ENCODE assay signal across 8 cellular contexts in the genomic region with DNA sequence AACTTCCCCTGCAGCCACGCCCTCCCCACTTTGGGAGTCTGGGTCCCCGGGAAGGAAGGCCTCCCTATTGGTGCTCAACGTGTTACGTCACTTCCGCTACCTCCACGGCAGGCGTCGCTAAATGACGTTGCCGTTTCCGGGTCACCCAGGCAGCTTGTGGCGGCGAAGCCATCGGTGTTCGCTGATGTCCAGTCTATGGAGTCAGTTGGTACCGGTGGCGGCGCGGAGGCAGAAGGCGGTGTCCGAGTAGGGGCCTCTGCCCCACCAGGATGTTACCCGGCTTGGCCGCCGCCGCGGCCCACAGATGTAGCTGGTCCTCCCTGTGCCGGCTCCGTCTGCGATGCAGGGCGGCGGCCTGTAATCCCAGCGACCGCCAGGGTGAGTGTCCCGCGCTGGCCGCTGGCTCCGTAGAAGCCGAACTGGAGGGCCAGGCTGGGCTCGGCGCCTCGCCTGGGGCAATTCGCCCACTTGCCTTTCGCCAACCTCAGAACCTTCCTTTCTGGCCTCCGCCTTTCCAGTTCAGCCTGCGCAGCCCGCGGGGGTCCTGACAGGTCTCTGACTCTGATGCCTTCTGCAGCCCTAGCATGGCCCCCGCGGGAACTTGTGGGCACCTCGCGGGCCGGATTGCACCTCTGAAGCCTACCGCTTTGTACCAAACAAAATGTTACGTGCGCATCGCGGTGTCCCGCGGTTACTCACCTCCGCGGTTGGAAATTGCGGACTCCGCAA. TPM values are rescaled to one million over a fixed set of nuclear protein-coding genes. Genes with fewer than 3 reads are reported as not detected.
DNase-seq lines count a peak whose midpoint lies in the region; ATAC-seq and TF ChIP-seq lines count a peak whose summit lies in the region.

A gene (plus strand): TSS at position 148 of the 729 bp plus-strand sequence. CDS start 122 bp downstream, at position 270.

- peak within 1 kb of the TSS; percentile 96 to 99 for H3K27ac Mint-ChIP-seq in effector memory CD8-positive, alpha-beta T cell

- ATAC-seq in effector memory CD8-positive, alpha-beta T cell (replicated peaks) = peak; percentile 94

- no peaks in the 10 kb centered on the region for H3K9me3 Mint-ChIP-seq in effector memory CD8-positive, alpha-beta T cell

- H3K4me3 Mint-ChIP-seq in effector memory CD8-positive, alpha-beta T cell = peak within 1 kb of the TSS; percentile 93 to 95

- H3K36me3 Mint-ChIP-seq in effector memory CD8-positive, alpha-beta T cell (ENCODE audit: insufficient read depth) = peaks cover 13% of the 10 kb centered on the region

- peak; percentile 7 for TF ChIP-seq CTCF in GM20000 (IDR thresholded peaks at IDR 0.05; ENCODE audit: extremely low read depth, missing control alignments)

- DNase-seq in COR-L47 (lab: John Stamatoyannopoulos, UW) (peak; percentile 92), GM20000 (ENCODE audit: low spot score) (peak; percentile 96), HT-29 (ENCODE audit: low spot score) (peak; percentile 94), medulla oblongata (ENCODE audit: extremely low spot score) (peak; percentile 99)
- DNase-seq in NK-92 treated with Interleukin-12 subunit alpha and Interleukin-12 subunit beta, amount 100 ng/mL, for 24 hours (lab: John Stamatoyannopoulos, UW) = peak; percentile 88
- peak; percentile 94 for DNase-seq in activated CD8-positive, alpha-beta memory T cell treated with anti-CD3 and anti-CD28 coated beads for 24 hours
- peak; percentile 91 to 92 (median 91) for DNase-seq in effector memory CD8-positive, alpha-beta T cell
- DNase-seq in stimulated activated CD8-positive, alpha-beta memory T cell treated with anti-CD3 and anti-CD28 coated beads, Interleukin-12 subunit alpha, Interleukin-12 subunit beta, amount 100 ng/mL, for 1 hour (ENCODE audit: low read depth) = peak; percentile 91

- no peaks in the 10 kb centered on the region for H3K27me3 Mint-ChIP-seq in effector memory CD8-positive, alpha-beta T cell

- H3K4me1 Mint-ChIP-seq in effector memory CD8-positive, alpha-beta T cell (ENCODE audit: low read depth in 2 of 2) = peaks cover 17 to 25% of the 10 kb centered on the region in 2 donors

RNA-seq across cellular contexts. Expression of the gene that starts here (rescaled TPM):
- total RNA-seq in HT-29 (2014; rRNA removed; shearing (Covaris generic)) = 59.1 and 65.1 TPM in 2 replicates

Comparison
In these comparisons a context has a peak if more than half of its experiments do, and no peak if none do; other contexts are left out.
1. Peak in every context shown above with its lines: DNase-seq and ATAC-seq.